In genomic region chr12:56751712-56752598, GRCh38 we compare ENCODE assay signal across 8 cellular contexts. TPM values are rescaled to one million over a fixed set of nuclear protein-coding genes. Genes with fewer than 3 reads are reported as not detected.
DNase-seq lines count a peak whose midpoint lies in the region; ATAC-seq and TF ChIP-seq lines count a peak whose summit lies in the region.

Gene PRIM1, minus strand, starts transcription at chr12:56752323. Its CDS starts 25 bp downstream, at chr12:56752298.

- no peaks in the 10 kb centered on the region for H3K9me3 ChIP-seq in esophagus (ENCODE audit: control insufficient read depth in 2 of 2, insufficient read depth in 1 of 2, low read depth in 1 of 2, low read length in 1 of 2)
- H3K9me3 ChIP-seq in muscle layer of colon (ENCODE audit: low read length), result no peaks in the 10 kb centered on the region

- H3K27me3 ChIP-seq in esophagus (ENCODE audit: control insufficient read depth in 1 of 2, insufficient read depth in 2 of 2, low read length in 2 of 2) (no peaks in the 10 kb centered on the region), muscle layer of colon (ENCODE audit: control insufficient read depth in 1 of 2, insufficient read depth in 2 of 2, low read length in 2 of 2) (no peaks in the 10 kb centered on the region)

- DNase-seq in DMS153 treated with DMSO at 0.1 percent for 48 hours (lab: John Stamatoyannopoulos, UW; ENCODE audit: unreplicated experiment) (peak; percentile 91), OCI-M2 (lab: John Stamatoyannopoulos, UW; ENCODE audit: unreplicated experiment) (peak; percentile 47), activated T-cell treated with anti-CD3 and anti-CD28 coated beads for 4 hours (peak; percentile 74)
- peak; percentile 92 for DNase-seq in stimulated activated CD8-positive, alpha-beta memory T cell treated with anti-CD3 and anti-CD28 coated beads, Interleukin-4, amount 100 ng/mL, for 48 hours

- H3K36me3 ChIP-seq in esophagus (ENCODE audit: control insufficient read depth in 2 of 2, insufficient read depth in 2 of 2, low read length in 1 of 2) (no peaks in the 10 kb centered on the region), muscle layer of colon (ENCODE audit: insufficient read depth, low read length) (peaks cover 9% of the 10 kb centered on the region)

- peak within 1 kb of the TSS; percentile 36 to 69 for H3K27ac ChIP-seq in esophagus (ENCODE audit: low read depth in 2 of 2, low read length in 1 of 2)
- H3K27ac ChIP-seq in muscle layer of colon (ENCODE audit: low read depth, low read length), result peak within 1 kb of the TSS; percentile 41

- H3K4me3 ChIP-seq in esophagus (ENCODE audit: low read depth in 1 of 2, low read length in 2 of 2), result peak within 1 kb of the TSS; percentile 67 to 68
- H3K4me3 ChIP-seq in muscle layer of colon (ENCODE audit: low read depth in 1 of 2, low read length in 2 of 2), result peak within 1 kb of the TSS; percentile 74 to 78

- 0% methylated on average over 62 to 64 of the region's 64 CpGs for WGBS in esophagus, 2 donors

- H3K4me1 ChIP-seq in esophagus (ENCODE audit: control insufficient read depth in 2 of 2, insufficient read depth in 2 of 2, low read length in 1 of 2), result no peaks in the 10 kb centered on the region
- H3K4me1 ChIP-seq in muscle layer of colon (ENCODE audit: insufficient read depth, low read length), result peaks cover 5% of the 10 kb centered on the region

- peak; percentile 78 for ATAC-seq in GM21619 (IDR thresholded peaks at IDR 0.05; ENCODE audit: unreplicated experiment)

- TF ChIP-seq EP300 in Ishikawa (IDR thresholded peaks at IDR 0.05; ENCODE audit: borderline replicate concordance), result no peak; the same call in none of the 2 replicates

- peak within 1 kb of the TSS; percentile 44 for H3K9ac ChIP-seq in muscle layer of colon (ENCODE audit: low read length)

- TF ChIP-seq RAD21 in Ishikawa (IDR thresholded peaks at IDR 0.05; ENCODE audit: low read depth), result no peak

TF ChIP-seq in Ishikawa, 13 proteins besides CTCF, POLR2A, EP300 and RAD21:
- TF ChIP-seq TCF12 (IDR thresholded peaks at IDR 0.05; ENCODE audit: low read depth) (peak; percentile 66; the same call in 1 of the 2 replicates), CREB1 (IDR thresholded peaks at IDR 0.05; ENCODE audit: low read depth) (0 out of 2 replicates have a peak, but pooled peaks have one; percentile 6), ZBTB7A (IDR thresholded peaks at IDR 0.05; ENCODE audit: low read depth) (no peak), TAF1 (IDR thresholded peaks at IDR 0.05; ENCODE audit: low read depth) (peak; percentile 82), USF1 (IDR thresholded peaks at IDR 0.05) (no peak), FOXM1 (IDR thresholded peaks at IDR 0.05; ENCODE audit: borderline replicate concordance, low read depth) (no peak), EGR1 (IDR thresholded peaks at IDR 0.05) (peak; percentile 95), MAX (IDR thresholded peaks at IDR 0.05) (peak; percentile 93), NFIC (IDR thresholded peaks at IDR 0.05) (0 out of 2 replicates have a peak, but pooled peaks have one; percentile 24), YY1 (IDR thresholded peaks at IDR 0.05; ENCODE audit: low read depth) (peak; percentile 80), TEAD4 (IDR thresholded peaks at IDR 0.05) (no peak; the same call in 1 of the 2 replicates), CEBPB (IDR thresholded peaks at IDR 0.05) (no peak), REST (IDR thresholded peaks at IDR 0.05; ENCODE audit: low read depth) (no peak)
TF ChIP-seq in Ishikawa: peak in this region for 7.

RNA-seq across cellular contexts. Expression of gene PRIM1, which starts in this region (rescaled TPM):
- 1 to 10 TPM; 3.2 to 7.4 TPM for polyA plus RNA-seq in esophagus

Comparison
In these comparisons a context has a peak if more than half of its experiments do, and no peak if none do; other contexts are left out.
1. Peak in every context shown above with its lines: DNase-seq, ATAC-seq, H3K4me3 ChIP-seq and H3K27ac ChIP-seq.